Comparison of ENCODE assay signal across 28 cellular contexts in the genomic region with DNA sequence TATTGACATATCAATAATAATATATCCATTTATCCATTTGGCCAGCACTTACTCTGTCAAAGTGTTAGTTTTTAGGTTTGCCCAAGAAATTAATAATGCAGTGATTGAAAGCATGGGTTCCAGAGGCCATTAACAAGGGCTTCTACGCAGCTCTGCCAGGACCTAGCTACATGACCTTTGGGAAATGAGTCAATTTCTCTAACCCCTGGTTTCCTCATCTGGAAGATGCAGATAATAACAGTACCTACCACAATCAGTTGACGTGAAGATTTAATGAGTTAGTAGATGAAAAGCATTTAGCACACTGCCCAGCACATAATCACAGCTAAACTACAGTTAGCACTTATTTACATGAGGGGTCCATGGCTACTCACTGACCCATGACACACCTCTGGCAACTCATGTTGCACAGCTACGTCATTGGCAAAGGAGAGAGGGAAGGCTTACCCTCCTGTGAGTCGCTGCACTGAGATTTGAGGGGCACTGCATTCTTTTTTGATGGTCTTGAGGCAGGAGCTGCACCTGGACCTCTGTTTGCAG.
"Had no signal": no experiment of that assay in that cellular context is flagged by ENCODE, and none has a peak within 500 bp of the region (broad histone marks: within the 10 kb centered on the region; RNA-seq: fewer than 3 reads in every experiment).

No MANE protein-coding gene starts in this region.

- ATAC-seq: activated CD4-positive, CD25-positive, alpha-beta regulatory T cell treated with anti-CD3 and anti-CD28 coated beads, Interleukin-2, amount 50 U/mL, for 24 hours; activated CD8-positive, alpha-beta memory T cell treated with anti-CD3 and anti-CD28 coated beads, Interleukin-2, amount 10 ng/mL, durations not matched to agents 7 days and 5 days; activated CD8-positive, alpha-beta T cell treated with anti-CD3 and anti-CD28 coated beads for 36 hours; activated naive CD4-positive, alpha-beta T cell treated with anti-CD3 and anti-CD28 coated beads, Interleukin-2, amount 50 U/mL, for 72 hours; esophagus mucosa; T-helper 17 cell had no signal

- H3K27ac ChIP-seq: ascending aorta, breast epithelium, coronary artery, WERI-Rb-1 had no signal

- H3K4me1 ChIP-seq: ascending aorta, breast epithelium had no signal

- H3K36me3 ChIP-seq: ascending aorta, breast epithelium, WERI-Rb-1 had no signal

- DNase-seq: activated B cell treated with CpG ODN at 0.5 μM for 24 hours; activated CD4-positive, alpha-beta T cell treated with anti-CD3 and anti-CD28 coated beads for 48 hours; activated CD4-positive, alpha-beta T cell treated with anti-CD3 and anti-CD28 coated beads, Interleukin-2, amount 50 U/mL, for 1 hour; activated CD4-positive, alpha-beta T cell treated with anti-CD3 and anti-CD28 coated beads, Interleukin-2, amount 50 U/mL, for 48 hours; activated CD8-positive, alpha-beta memory T cell treated with anti-CD3 and anti-CD28 coated beads, Interleukin-2, amount 10 ng/mL, durations not matched to agents 7 days and 5 days; activated CD8-positive, alpha-beta memory T cell treated with anti-CD3 and anti-CD28 coated beads, Interleukin-2, amount 50 U/mL, for 4 hours; activated CD8-positive, alpha-beta T cell treated with anti-CD3 and anti-CD28 coated beads for 36 hours; activated gamma-delta T cell; activated naive CD4-positive, alpha-beta T cell; activated naive CD4-positive, alpha-beta T cell treated with anti-CD3 and anti-CD28 coated beads, Interleukin-2, amount 10 ng/mL, durations not matched to agents 7 days and 5 days; activated naive CD8-positive, alpha-beta T cell treated with anti-CD3 and anti-CD28 coated beads, Interleukin-2, amount 10 ng/mL, durations not matched to agents 7 days and 5 days; activated T-cell treated with anti-CD3 and anti-CD28 coated beads, Interleukin-2, amount 50 U/mL, for 1 hour; activated T-cell treated with anti-CD3 and anti-CD28 coated beads, Interleukin-2, amount 50 U/mL, for 48 hours; effector CD8-positive, alpha-beta T cell; foreskin fibroblast; head of caudate nucleus; T-helper 1 cell; T-helper 17 cell; T1000; WERI-Rb-1 had no signal

- H3K4me3 ChIP-seq: ascending aorta, breast epithelium, coronary artery had no signal

- FAIRE-seq: endometrium, frontal cortex had no signal

- H3K27me3 ChIP-seq: ascending aorta, breast epithelium had no signal

- H3K9me3 ChIP-seq: ascending aorta, breast epithelium had no signal
